Comparison of ENCODE assay signal across 29 cellular contexts in the genomic region with DNA sequence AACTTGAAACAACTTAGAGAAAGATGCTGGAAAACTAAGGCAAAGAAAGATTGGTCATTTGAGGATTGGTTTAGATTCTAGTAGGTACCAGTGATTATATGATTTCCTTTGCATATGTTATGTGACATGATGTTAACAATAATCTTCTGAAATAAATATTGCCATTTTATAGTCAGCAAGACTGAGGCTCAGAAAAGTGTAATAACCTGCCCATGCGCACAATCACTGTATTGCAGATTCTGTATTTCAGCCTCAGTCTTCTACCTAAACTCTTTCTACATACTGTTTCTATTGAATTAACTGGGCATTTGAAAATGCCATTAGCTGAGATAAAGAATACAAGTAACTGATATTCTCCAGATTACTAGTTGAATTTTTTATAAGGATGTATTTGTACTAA.
"Had no signal": no experiment of that assay in that cellular context is flagged by ENCODE, and none has a peak within 500 bp of the region (broad histone marks: within the 10 kb centered on the region; RNA-seq: fewer than 3 reads in every experiment).

No MANE protein-coding gene starts in this region.

- H3K36me3 ChIP-seq: colonic mucosa, gastrocnemius medialis, heart right ventricle, left lung, lower lobe of right lung had no signal

- H3K27ac Mint-ChIP-seq: dendritic cell treated with granulocyte-macrophage colony-stimulating factor and Interleukin-4, amounts not matched to agents 40 ng/mL and 50 ng/mL, for 4 days; effector memory CD8-positive, alpha-beta T cell; naive B cell; naive thymus-derived CD8-positive, alpha-beta T cell had no signal

- H3K9me3 Mint-ChIP-seq: dendritic cell treated with granulocyte-macrophage colony-stimulating factor and Interleukin-4, amounts not matched to agents 40 ng/mL and 50 ng/mL, for 4 days; effector memory CD8-positive, alpha-beta T cell; mesothelial cell of epicardium; naive B cell; naive thymus-derived CD8-positive, alpha-beta T cell had no signal

- H3K27ac ChIP-seq: colonic mucosa, epithelial cell of prostate, esophagus squamous epithelium, gastrocnemius medialis, heart right ventricle, left lung, lower lobe of right lung had no signal

- FAIRE-seq: endometrium had no signal

- H3K4me1 ChIP-seq: colonic mucosa had no signal

- H3K4me3 Mint-ChIP-seq: dendritic cell treated with granulocyte-macrophage colony-stimulating factor and Interleukin-4, amounts not matched to agents 40 ng/mL and 50 ng/mL, for 4 days; effector memory CD8-positive, alpha-beta T cell; endodermal cell; mesothelial cell of epicardium; naive B cell; naive thymus-derived CD8-positive, alpha-beta T cell had no signal

- H3K27me3 ChIP-seq: colonic mucosa, esophagus squamous epithelium, gastrocnemius medialis, heart right ventricle, left lung had no signal

- ATAC-seq: effector memory CD8-positive, alpha-beta T cell; esophagus mucosa; gastrocnemius medialis; heart right ventricle; left lung; left ventricle myocardium superior; lower lobe of right lung; mucosa of descending colon; naive thymus-derived CD8-positive, alpha-beta T cell had no signal

- H3K4me3 ChIP-seq: colonic mucosa, esophagus squamous epithelium, gastrocnemius medialis, heart right ventricle, left lung, lower lobe of right lung, mucosa of descending colon had no signal

- H3K36me3 Mint-ChIP-seq: naive B cell; naive thymus-derived CD8-positive, alpha-beta T cell had no signal

- DNase-seq: colonic mucosa; cortex of kidney; effector CD8-positive, alpha-beta T cell; effector memory CD8-positive, alpha-beta T cell; erythroblast; esophagus squamous epithelium; foreskin fibroblast; foreskin melanocyte; gastrocnemius medialis; glutamatergic neuron; head of caudate nucleus; heart right ventricle; hippocampal formation; islet precursor cell; kidney; kidney glomerular epithelial cell; left lung; left ventricle myocardium superior; lower lobe of right lung; mesenchymal stem cell; mucosa of descending colon; naive B cell; naive thymus-derived CD8-positive, alpha-beta T cell had no signal

- H3K27me3 Mint-ChIP-seq: dendritic cell treated with granulocyte-macrophage colony-stimulating factor and Interleukin-4, amounts not matched to agents 40 ng/mL and 50 ng/mL, for 4 days; effector memory CD8-positive, alpha-beta T cell; naive B cell; naive thymus-derived CD8-positive, alpha-beta T cell had no signal

- H3K9me3 ChIP-seq: colonic mucosa, esophagus squamous epithelium, gastrocnemius medialis, heart right ventricle, left lung, lower lobe of right lung, mucosa of descending colon had no signal
